In genomic region chr21:45497846-45498645, GRCh38 we compare ENCODE assay signal across 18 cellular contexts. TPM values are rescaled to one million over a fixed set of nuclear protein-coding genes. Genes with fewer than 3 reads are reported as not detected.
A peak's percentile ranks its signal among the peaks of the same experiment; 100 is the strongest.
DNase-seq lines count a peak whose midpoint lies in the region; ATAC-seq and TF ChIP-seq lines count a peak whose summit lies in the region.
"Had no signal": no experiment of that assay in that cellular context is flagged by ENCODE, and none has a peak within 500 bp of the region (broad histone marks: within the 10 kb centered on the region; RNA-seq: fewer than 3 reads in every experiment).

No MANE protein-coding gene starts in this region.

- H3K4me3 ChIP-seq in mesenchymal stem cell (ENCODE audit: insufficient read depth in 1 of 2, low read depth in 1 of 2, low read length in 2 of 2) (peak overlapping the region in 1 of 2 experiments; percentile 11), suprapubic skin (no peak overlapping the region), H7 (ENCODE audit: insufficient read depth, low read depth, low read length) (no peak overlapping the region)
- H3K4me3 ChIP-seq: BLaER1 treated with 17β-estradiol and CSF1 and Interleukin-3, amounts not matched to agents 10 nM and 100 nM; K562 had no signal

- no peak overlapping the region for H4K8ac ChIP-seq in mesenchymal stem cell (ENCODE audit: low read length)

- no peak overlapping the region for H2BK15ac ChIP-seq in mesenchymal stem cell (ENCODE audit: low read depth, poor library complexity, severe bottlenecking)

- no peak overlapping the region for H4K91ac ChIP-seq in mesenchymal stem cell (ENCODE audit: low read length)

- H2BK5ac ChIP-seq in mesenchymal stem cell (ENCODE audit: low read depth, low read length, poor library complexity, severe bottlenecking), result peak overlapping the region; percentile 58

- no peaks in the 10 kb centered on the region for H3K9me3 ChIP-seq in mesenchymal stem cell (ENCODE audit: control insufficient read depth, low read length)
- no peaks in the 10 kb centered on the region for H3K9me3 ChIP-seq in suprapubic skin

- no peak overlapping the region for H3K23ac ChIP-seq in mesenchymal stem cell (ENCODE audit: low read length in 2 of 2)

- intact Hi-C loops in Right ventricle myocardium inferior (cut with DNase I) (no loop called here), left cardiac atrium (cut with DNase I) (no loop called here), left ventricle myocardium superior (cut with micrococcal nuclease) (no loop called here)

- 97% methylated on average over 39 of the region's 39 CpGs for WGBS in mesenchymal stem cell
- 96% methylated on average over 30 of the region's 39 CpGs for WGBS in suprapubic skin

- peaks cover 26% of the 10 kb centered on the region for H3K79me1 ChIP-seq in mesenchymal stem cell (replicated peaks; ENCODE audit: low read length, poor library complexity, severe bottlenecking)

- ATAC-seq in Right ventricle myocardium inferior (no peak), left cardiac atrium (no peak), left ventricle myocardium superior (no peak)
- ATAC-seq: K562 had no signal

- no peak overlapping the region for H3K4ac ChIP-seq in mesenchymal stem cell (ENCODE audit: low read depth in 1 of 2, low read length in 2 of 2)

- no peak overlapping the region for H2BK12ac ChIP-seq in mesenchymal stem cell (ENCODE audit: low read length in 2 of 2)

- TF ChIP-seq POLR2A in suprapubic skin (IDR thresholded peaks at IDR 0.05), result no peak

- H2BK120ac ChIP-seq in mesenchymal stem cell (ENCODE audit: low read depth, low read length), result no peak overlapping the region

- TF ChIP-seq CTCF in suprapubic skin (IDR thresholded peaks at IDR 0.05), result no peak

- no peak for TF ChIP-seq EP300 in suprapubic skin (IDR thresholded peaks at IDR 0.05)

- H3K4me1 ChIP-seq in mesenchymal stem cell (ENCODE audit: control insufficient read depth, insufficient read depth, low read depth, low read length) (peaks cover 3% of the 10 kb centered on the region), suprapubic skin (no peaks in the 10 kb centered on the region)

- no peak overlapping the region for H2AK5ac ChIP-seq in mesenchymal stem cell (ENCODE audit: low read length, severe bottlenecking)

- DNase-seq in Right ventricle myocardium inferior (ENCODE audit: missing footprints), result peak; percentile 51
- no peak for DNase-seq in left cardiac atrium
- DNase-seq in left ventricle myocardium superior, result peak; percentile 26
- DNase-seq in mesenchymal stem cell, result no peak
- peak; percentile 40 to 63 for DNase-seq in suprapubic skin (ENCODE audit: low spot score in 2 of 2)
- DNase-seq in H7, result no peak
- no peak for DNase-seq in UCSD-AML1 (lab: John Stamatoyannopoulos, UW; ENCODE audit: unreplicated experiment)
- no peak for DNase-seq in COLO668 (lab: John Stamatoyannopoulos, UW; ENCODE audit: unreplicated experiment)
- DNase-seq: GDM1; GOT3; MV-4-11; NCI-H1417; NCI-H1930; NCI-H446; NCI-H69; NK-92 treated with Interleukin-12 subunit alpha and Interleukin-12 subunit beta, amount 100 ng/mL, for 24 hours had no signal

- H3K27ac ChIP-seq in mesenchymal stem cell (ENCODE audit: low read length, poor library complexity, severe bottlenecking) (no peak overlapping the region), suprapubic skin (no peak overlapping the region)
- H3K27ac ChIP-seq: BLaER1 treated with 17β-estradiol and CSF1 and Interleukin-3, amounts not matched to agents 10 nM and 100 nM had no signal

- H3K9ac ChIP-seq in mesenchymal stem cell (ENCODE audit: low read length), result no peak overlapping the region
- H3K9ac ChIP-seq: BLaER1 treated with 17β-estradiol and CSF1 and Interleukin-3, amounts not matched to agents 10 nM and 100 nM had no signal

- H3K36me3 ChIP-seq in mesenchymal stem cell (ENCODE audit: control insufficient read depth in 1 of 2, insufficient read depth in 2 of 2, low read depth in 1 of 2, low read length in 2 of 2) (peaks cover 38 to 83% of the 10 kb centered on the region in 2 experiments), suprapubic skin (peaks cover 63% of the 10 kb centered on the region), H7 (replicated peaks; ENCODE audit: control insufficient read depth, insufficient read depth, low read length) (peaks cover 19% of the 10 kb centered on the region)

- no peak overlapping the region for H3K4me2 ChIP-seq in mesenchymal stem cell (ENCODE audit: low read length, poor library complexity, severe bottlenecking)
- H3K4me2 ChIP-seq: BLaER1 treated with 17β-estradiol and CSF1 and Interleukin-3, amounts not matched to agents 10 nM and 100 nM had no signal

- no peak overlapping the region for H3K14ac ChIP-seq in mesenchymal stem cell (ENCODE audit: low read length in 2 of 2)

- H2AFZ ChIP-seq in mesenchymal stem cell (ENCODE audit: low read depth, low read length), result no peak overlapping the region

- H3K18ac ChIP-seq in mesenchymal stem cell (ENCODE audit: low read depth in 1 of 2, low read length in 2 of 2), result no peak overlapping the region

- H3K27me3 ChIP-seq in mesenchymal stem cell (ENCODE audit: control insufficient read depth in 1 of 2, insufficient read depth in 1 of 2, low read length in 2 of 2) (no peaks in the 10 kb centered on the region), suprapubic skin (no peaks in the 10 kb centered on the region), H7 (ENCODE audit: control insufficient read depth, insufficient read depth, low read length) (no peaks in the 10 kb centered on the region)
- H3K27me3 ChIP-seq: BLaER1 treated with 17β-estradiol and CSF1 and Interleukin-3, amounts not matched to agents 10 nM and 100 nM had no signal

RNA-seq across cellular contexts. Expression of gene SLC19A1, which starts 44.2 kb away (rescaled TPM):
- 8.2 TPM for total RNA-seq in Right ventricle myocardium inferior
- total RNA-seq in left cardiac atrium, result 1 to 10 TPM; 5.4 to 8.6 TPM
- total RNA-seq in left ventricle myocardium superior, result 7.6 TPM
- 7.5 TPM for polyA plus RNA-seq in mesenchymal stem cell (2013, experiment 1 of 2)
- 6.8 TPM for polyA plus RNA-seq in mesenchymal stem cell (2013, experiment 2 of 2)
- total RNA-seq in suprapubic skin, result 1 to 10 TPM; 7.0 to 9.8 (median 7.9) TPM
- 17.9 and 19.6 TPM in 2 replicates for total RNA-seq in H7 (2014; rRNA removed; shearing (Covaris generic))

Comparison
In these comparisons a context has a peak if more than half of its experiments do, and no peak if none do; other contexts are left out.
1. DNase-seq: peak in Right ventricle myocardium inferior (single experiment), left ventricle myocardium superior (single experiment) and suprapubic skin (2 of 2); none in left cardiac atrium (single experiment), mesenchymal stem cell (single experiment), H7 (single experiment), UCSD-AML1 (single experiment) and COLO668 (single experiment).